8 cellular contexts compared by ENCODE assay signal in genomic region chr17:76772842-76773521, GRCh38. TPM values are rescaled to one million over a fixed set of nuclear protein-coding genes. Genes with fewer than 3 reads are reported as not detected.
DNase-seq lines count a peak whose midpoint lies in the region; ATAC-seq, FAIRE-seq and TF ChIP-seq lines count a peak whose summit lies in the region.

No MANE protein-coding gene starts in this region.

- peak; percentile 77 for DNase-seq in HS-5 (ENCODE audit: low read depth)
- peak; percentile 59 for DNase-seq in amniotic stem cell (lab: John Stamatoyannopoulos, UW)
- DNase-seq in mesenchymal stem cell = peak; percentile 95
- no peak for DNase-seq in HEK293T (ENCODE audit: extremely low spot score)
- no peak for DNase-seq in GM19240 (ENCODE audit: insufficient read length, low spot score)
- no peak for DNase-seq in frontal cortex (ENCODE audit: low spot score in 2 of 2)

- H3K36me3 Mint-ChIP-seq in T-helper 1 cell treated with Interleukin-12 subunit alpha and Interleukin-12 subunit beta and Interleukin-4 antibody, amounts not matched to agents 30 μg/mL and 1 μg/mL, for 36 hours (ENCODE audit: low read depth) = peaks cover 37% of the 10 kb centered on the region

- no peak overlapping the region for H3K27ac ChIP-seq in mesenchymal stem cell (ENCODE audit: low read length, poor library complexity, severe bottlenecking)

- H3K4ac ChIP-seq in mesenchymal stem cell (ENCODE audit: low read depth in 1 of 2, low read length in 2 of 2) = no peak overlapping the region

- no peak overlapping the region for H4K91ac ChIP-seq in mesenchymal stem cell (ENCODE audit: low read length)

- H2BK15ac ChIP-seq in mesenchymal stem cell (ENCODE audit: low read depth, poor library complexity, severe bottlenecking) = no peak overlapping the region

- H2AK5ac ChIP-seq in mesenchymal stem cell (ENCODE audit: low read length, severe bottlenecking) = no peak overlapping the region

- no peak overlapping the region for H3K23ac ChIP-seq in mesenchymal stem cell (ENCODE audit: low read length in 2 of 2)

- WGBS in mesenchymal stem cell = 47% methylated on average over 6 of the region's 6 CpGs

- peak overlapping the region; percentile 58 for H3K9ac ChIP-seq in mesenchymal stem cell (ENCODE audit: low read length)

- H2AFZ ChIP-seq in mesenchymal stem cell (ENCODE audit: low read depth, low read length) = no peak overlapping the region

- peak overlapping the region; percentile 73 for H3K27ac Mint-ChIP-seq in T-helper 1 cell treated with Interleukin-12 subunit alpha and Interleukin-12 subunit beta and Interleukin-4 antibody, amounts not matched to agents 30 μg/mL and 1 μg/mL, for 36 hours

- H3K36me3 ChIP-seq in mesenchymal stem cell (ENCODE audit: control insufficient read depth in 1 of 2, insufficient read depth in 2 of 2, low read depth in 1 of 2, low read length in 2 of 2) = peaks cover 19 to 63% of the 10 kb centered on the region in 2 experiments

- no peak for ATAC-seq in HG02678 (IDR thresholded peaks at IDR 0.05; ENCODE audit: unreplicated experiment)

- H4K8ac ChIP-seq in mesenchymal stem cell (ENCODE audit: low read length) = peak overlapping the region; percentile 54

- H3K9me3 ChIP-seq in mesenchymal stem cell (ENCODE audit: control insufficient read depth, low read length) = no peaks in the 10 kb centered on the region

- peak overlapping the region in 1 of 2 experiments; percentile 54 for H3K4me3 ChIP-seq in mesenchymal stem cell (ENCODE audit: insufficient read depth in 1 of 2, low read depth in 1 of 2, low read length in 2 of 2)

- peak overlapping the region; percentile 43 for H3K4me3 Mint-ChIP-seq in T-helper 1 cell treated with Interleukin-12 subunit alpha and Interleukin-12 subunit beta and Interleukin-4 antibody, amounts not matched to agents 30 μg/mL and 1 μg/mL, for 36 hours

- H3K27me3 Mint-ChIP-seq in T-helper 1 cell treated with Interleukin-12 subunit alpha and Interleukin-12 subunit beta and Interleukin-4 antibody, amounts not matched to agents 30 μg/mL and 1 μg/mL, for 36 hours (ENCODE audit: low read depth) = no peaks in the 10 kb centered on the region

- no peaks in the 10 kb centered on the region for H3K27me3 ChIP-seq in mesenchymal stem cell (ENCODE audit: control insufficient read depth in 1 of 2, insufficient read depth in 1 of 2, low read length in 2 of 2)

- peak overlapping the region in 1 of 2 experiments; percentile 75 for H3K18ac ChIP-seq in mesenchymal stem cell (ENCODE audit: low read depth in 1 of 2, low read length in 2 of 2)

- H3K79me1 ChIP-seq in mesenchymal stem cell (replicated peaks; ENCODE audit: low read length, poor library complexity, severe bottlenecking) = no peaks in the 10 kb centered on the region

- CTCF ChIA-PET in HEK293T (lab: Yijun Ruan, JAX) = no interaction called here

- no peak overlapping the region for H2BK120ac ChIP-seq in mesenchymal stem cell (ENCODE audit: low read depth, low read length)

- H3K4me1 ChIP-seq in mesenchymal stem cell (ENCODE audit: control insufficient read depth, insufficient read depth, low read depth, low read length) = no peaks in the 10 kb centered on the region

- no peak overlapping the region for H2BK12ac ChIP-seq in mesenchymal stem cell (ENCODE audit: low read length in 2 of 2)

- H3K4me1 Mint-ChIP-seq in T-helper 1 cell treated with Interleukin-12 subunit alpha and Interleukin-12 subunit beta and Interleukin-4 antibody, amounts not matched to agents 30 μg/mL and 1 μg/mL, for 36 hours (ENCODE audit: low read depth) = peaks cover 13% of the 10 kb centered on the region

- H2BK5ac ChIP-seq in mesenchymal stem cell (ENCODE audit: low read depth, low read length, poor library complexity, severe bottlenecking) = no peak overlapping the region

- no peak for FAIRE-seq in frontal cortex (lab: Jason Lieb, UNC)

- H3K4me2 ChIP-seq in mesenchymal stem cell (ENCODE audit: low read length, poor library complexity, severe bottlenecking) = no peak overlapping the region

- no peaks in the 10 kb centered on the region for H3K9me3 Mint-ChIP-seq in T-helper 1 cell treated with Interleukin-12 subunit alpha and Interleukin-12 subunit beta and Interleukin-4 antibody, amounts not matched to agents 30 μg/mL and 1 μg/mL, for 36 hours

- POLR2A ChIA-PET in HEK293T (lab: Yijun Ruan, JAX) = interaction anchor here (1.2 kb wide), 1 partner anchor 36 kb away, joined by 8 read pairs; the partner anchor contains the start of genes MFSD11 and SRSF2

- no peak overlapping the region for H3K14ac ChIP-seq in mesenchymal stem cell (ENCODE audit: low read length in 2 of 2)

TF ChIP-seq in HEK293T, 16 proteins besides CTCF, POLR2A, EP300 and RAD21:
- TF ChIP-seq FOXK2 (IDR thresholded peaks at IDR 0.05) (no peak), ARNT (IDR thresholded peaks at IDR 0.05) (no peak), HDGF (IDR thresholded peaks at IDR 0.05; ENCODE audit: borderline replicate concordance) (no peak), CTBP1 (IDR thresholded peaks at IDR 0.05; ENCODE audit: borderline replicate concordance) (no peak), ZNF384 (IDR thresholded peaks at IDR 0.05) (no peak), TARDBP (IDR thresholded peaks at IDR 0.05) (no peak)

RNA-seq across cellular contexts. Expression of gene MFSD11, which starts 35.1 kb away (rescaled TPM):
- 24.6 TPM for polyA plus RNA-seq in mesenchymal stem cell (2013, experiment 1 of 2)
- polyA plus RNA-seq in mesenchymal stem cell (2013, experiment 2 of 2) = 23.7 TPM
- total RNA-seq in frontal cortex = 73.0 TPM

RNA-seq across cellular contexts. Expression of gene SRSF2, which starts 35.9 kb away (rescaled TPM):
- 127 TPM for polyA plus RNA-seq in mesenchymal stem cell (2013, experiment 1 of 2)
- 137 TPM for polyA plus RNA-seq in mesenchymal stem cell (2013, experiment 2 of 2)
- total RNA-seq in frontal cortex = 86.4 TPM

RNA-seq across cellular contexts. Expression of gene METTL23, which starts 46.3 kb away (rescaled TPM):
- polyA plus RNA-seq in mesenchymal stem cell (2013, experiment 1 of 2) = 35.5 TPM
- polyA plus RNA-seq in mesenchymal stem cell (2013, experiment 2 of 2) = 38.7 TPM
- 14.7 TPM for total RNA-seq in frontal cortex

RNA-seq across cellular contexts. Expression of gene JMJD6, which starts 46.6 kb away (rescaled TPM):
- polyA plus RNA-seq in mesenchymal stem cell (2013, experiment 1 of 2) = 23.3 TPM
- polyA plus RNA-seq in mesenchymal stem cell (2013, experiment 2 of 2) = 24.1 TPM
- total RNA-seq in frontal cortex = 17.5 TPM

Comparison
In these comparisons a context has a peak if more than half of its experiments do, and no peak if none do; other contexts are left out.
1. DNase-seq: peak in HS-5 (single experiment), amniotic stem cell (single experiment) and mesenchymal stem cell (single experiment); none in HEK293T (single experiment), GM19240 (single experiment) and frontal cortex (0 of 2).